ENCODE assay signal across 8 cellular contexts in genomic region chr6:151240036-151240685, GRCh38. TPM values are rescaled to one million over a fixed set of nuclear protein-coding genes. Genes with fewer than 3 reads are reported as not detected.
DNase-seq lines count a peak whose midpoint lies in the region; ATAC-seq, FAIRE-seq and TF ChIP-seq lines count a peak whose summit lies in the region.

No MANE protein-coding gene starts in this region.

- peak overlapping the region in 1 of 2 experiments; percentile 92 for H3K4ac ChIP-seq in mesenchymal stem cell (ENCODE audit: low read depth in 1 of 2, low read length in 2 of 2)

- H3K36me3 Mint-ChIP-seq in IgD-negative memory B cell, result no peaks in the 10 kb centered on the region
- H3K36me3 Mint-ChIP-seq in activated B cell treated with CpG ODN at 0.5 μM for 24 hours (ENCODE audit: low read depth), result no peaks in the 10 kb centered on the region

- H3K4me3 ChIP-seq in endothelial cell of umbilical vein (replicated peaks in 1 of 3; ENCODE audit: insufficient read depth in 1 of 3, low read depth in 1 of 3, low read length in 3 of 3), result peak overlapping the region; percentile 64 to 96 (median 69)
- peak overlapping the region; percentile 89 to 92 for H3K4me3 ChIP-seq in mesenchymal stem cell (ENCODE audit: insufficient read depth in 1 of 2, low read depth in 1 of 2, low read length in 2 of 2)

- H3K27me3 ChIP-seq in endothelial cell of umbilical vein (ENCODE audit: control insufficient read depth in 2 of 2, insufficient read depth in 2 of 2, low read length in 2 of 2), result no peaks in the 10 kb centered on the region
- no peaks in the 10 kb centered on the region for H3K27me3 ChIP-seq in mesenchymal stem cell (ENCODE audit: control insufficient read depth in 1 of 2, insufficient read depth in 1 of 2, low read length in 2 of 2)

- ATAC-seq in activated B cell treated with CpG ODN at 0.5 μM for 24 hours (ENCODE audit: low read depth) (peak; percentile 37), HG03039 (IDR thresholded peaks at IDR 0.05; ENCODE audit: unreplicated experiment) (no peak)

- H4K8ac ChIP-seq in mesenchymal stem cell (ENCODE audit: low read length), result no peak overlapping the region

- DNase-seq in DMS 273 (lab: John Stamatoyannopoulos, UW; ENCODE audit: unreplicated experiment) (peak; percentile 87), activated B cell treated with CpG ODN at 0.5 μM for 24 hours (peak; percentile 18), endothelial cell of umbilical vein (ENCODE audit: low read depth, low spot score) (peak; percentile 73), mesenchymal stem cell (peak; percentile 91), GM19239 (ENCODE audit: insufficient read length, low spot score) (no peak)
- DNase-seq in stimulated activated CD8-positive, alpha-beta memory T cell treated with anti-CD3 and anti-CD28 coated beads, Interleukin-4, amount 100 ng/mL, for 48 hours, result peak; percentile 73

- peak overlapping the region in 1 of 2 experiments; percentile 94 for H2BK12ac ChIP-seq in mesenchymal stem cell (ENCODE audit: low read length in 2 of 2)

- H3K4me3 Mint-ChIP-seq in IgD-negative memory B cell, result peak overlapping the region in 3 of 4 donors; percentile 72 to 91 (median 83)
- peak overlapping the region; percentile 82 for H3K4me3 Mint-ChIP-seq in activated B cell treated with CpG ODN at 0.5 μM for 24 hours

- no peaks in the 10 kb centered on the region for H3K36me3 ChIP-seq in endothelial cell of umbilical vein (ENCODE audit: control insufficient read depth in 2 of 2, extremely low read depth in 1 of 2, insufficient read depth in 2 of 2, low read length in 2 of 2)
- no peaks in the 10 kb centered on the region for H3K36me3 ChIP-seq in mesenchymal stem cell (ENCODE audit: control insufficient read depth in 1 of 2, insufficient read depth in 2 of 2, low read depth in 1 of 2, low read length in 2 of 2)

- intact Hi-C loops in activated B cell treated with CpG ODN at 0.5 μM for 24 hours (cut with micrococcal nuclease) (no loop called here), endothelial cell of umbilical vein (cut with micrococcal nuclease) (loop anchor here (1.0 to 2.0 kb wide), 4 partner anchors 172 to 347 kb away; no protein-coding TSS in a partner anchor)

- H2AFZ ChIP-seq in endothelial cell of umbilical vein (ENCODE audit: low read depth, low read length) (peak overlapping the region; percentile 83), mesenchymal stem cell (ENCODE audit: low read depth, low read length) (peak overlapping the region; percentile 91)

- no peaks in the 10 kb centered on the region for H4K20me1 ChIP-seq in endothelial cell of umbilical vein (replicated peaks; ENCODE audit: control insufficient read depth, extremely low read depth, insufficient read depth, low read length)

- no peak overlapping the region for H3K27ac Mint-ChIP-seq in IgD-negative memory B cell
- H3K27ac Mint-ChIP-seq in activated B cell treated with CpG ODN at 0.5 μM for 24 hours, result no peak overlapping the region

- 0% methylated on average over 31 of the region's 60 CpGs for WGBS in mesenchymal stem cell

- peak overlapping the region in 1 of 2 experiments; percentile 75 for H3K14ac ChIP-seq in mesenchymal stem cell (ENCODE audit: low read length in 2 of 2)

- peaks cover 44% of the 10 kb centered on the region for H3K79me2 ChIP-seq in endothelial cell of umbilical vein (ENCODE audit: control insufficient read depth, insufficient read depth, low read length)

- no peak overlapping the region for H2AK5ac ChIP-seq in mesenchymal stem cell (ENCODE audit: low read length, severe bottlenecking)

- no peak overlapping the region for H4K91ac ChIP-seq in mesenchymal stem cell (ENCODE audit: low read length)

- TF ChIP-seq POLR2A in endothelial cell of umbilical vein (IDR thresholded peaks at IDR 0.05; ENCODE audit: low read depth, low read length), result peak; percentile 79

- H3K9ac ChIP-seq in endothelial cell of umbilical vein (replicated peaks; ENCODE audit: extremely low read depth, insufficient read depth, low read length), result peak overlapping the region; percentile 98
- peak overlapping the region; percentile 86 for H3K9ac ChIP-seq in mesenchymal stem cell (ENCODE audit: low read length)

- H3K27ac ChIP-seq in endothelial cell of umbilical vein (ENCODE audit: insufficient read depth, low read depth, low read length) (peak overlapping the region; percentile 59), mesenchymal stem cell (ENCODE audit: low read length, poor library complexity, severe bottlenecking) (peak overlapping the region; percentile 83)

- POLR2A ChIA-PET in activated B cell treated with CpG ODN at 0.5 μM for 24 hours (lab: Charles Lee), result no interaction called here
- POLR2A ChIA-PET in endothelial cell of umbilical vein (lab: Charles Lee), result interaction anchor here (0.5 to 1.3 kb wide), 6 partner anchors 63 to 358 kb away, joined by 3 to 4 read pairs (median 3); no protein-coding TSS in a partner anchor

- BruUV-seq in endothelial cell of umbilical vein (replicated peaks; lab: Mats Ljungman, UMichigan), result no TSS peak

- H3K9me3 ChIP-seq in endothelial cell of umbilical vein (replicated peaks; ENCODE audit: control insufficient read depth, insufficient read depth, low read length) (no peaks in the 10 kb centered on the region), mesenchymal stem cell (ENCODE audit: control insufficient read depth, low read length) (no peaks in the 10 kb centered on the region)

- H3K4me2 ChIP-seq in endothelial cell of umbilical vein (ENCODE audit: insufficient read depth, low read length), result peak overlapping the region; percentile 63
- peak overlapping the region; percentile 98 for H3K4me2 ChIP-seq in mesenchymal stem cell (ENCODE audit: low read length, poor library complexity, severe bottlenecking)

- peaks cover 0 to 5% (median 2%) of the 10 kb centered on the region in 3 donors for H3K4me1 Mint-ChIP-seq in IgD-negative memory B cell
- H3K4me1 Mint-ChIP-seq in activated B cell treated with CpG ODN at 0.5 μM for 24 hours, result peaks cover 15% of the 10 kb centered on the region

- H3K27me3 Mint-ChIP-seq in IgD-negative memory B cell (peaks cover 57% of the 10 kb centered on the region), activated B cell treated with CpG ODN at 0.5 μM for 24 hours (peaks cover 59% of the 10 kb centered on the region)

- H3K23ac ChIP-seq in mesenchymal stem cell (ENCODE audit: low read length in 2 of 2), result peak overlapping the region in 1 of 2 experiments; percentile 98

- no peak overlapping the region for H2BK5ac ChIP-seq in mesenchymal stem cell (ENCODE audit: low read depth, low read length, poor library complexity, severe bottlenecking)

- H3K79me1 ChIP-seq in mesenchymal stem cell (replicated peaks; ENCODE audit: low read length, poor library complexity, severe bottlenecking), result peaks cover 2% of the 10 kb centered on the region

- peak overlapping the region; percentile 12 to 99 for H3K18ac ChIP-seq in mesenchymal stem cell (ENCODE audit: low read depth in 1 of 2, low read length in 2 of 2)

- CTCF ChIA-PET in activated B cell treated with CpG ODN at 0.5 μM for 24 hours (lab: Charles Lee), result no interaction called here
- CTCF ChIA-PET in endothelial cell of umbilical vein (lab: Charles Lee), result interaction anchor here (0.6 to 3.0 kb wide), 10 partner anchors 8 to 349 kb away, joined by 3 to 50 read pairs (median 3); no protein-coding TSS in a partner anchor

- H2BK15ac ChIP-seq in mesenchymal stem cell (ENCODE audit: low read depth, poor library complexity, severe bottlenecking), result peak overlapping the region; percentile 8

- H3K9me3 Mint-ChIP-seq in IgD-negative memory B cell (peaks cover 0 to 5% (median 0%) of the 10 kb centered on the region in 3 donors), activated B cell treated with CpG ODN at 0.5 μM for 24 hours (no peaks in the 10 kb centered on the region)

- peak overlapping the region; percentile 45 for H2BK120ac ChIP-seq in mesenchymal stem cell (ENCODE audit: low read depth, low read length)

- H3K4me1 ChIP-seq in endothelial cell of umbilical vein (ENCODE audit: control insufficient read depth, extremely low read depth, insufficient read depth, low read length), result peaks cover 30% of the 10 kb centered on the region
- H3K4me1 ChIP-seq in mesenchymal stem cell (ENCODE audit: control insufficient read depth, insufficient read depth, low read depth, low read length), result peaks cover 8% of the 10 kb centered on the region

- no peaks in the 10 kb centered on the region for H3K9me1 ChIP-seq in endothelial cell of umbilical vein (replicated peaks; ENCODE audit: control insufficient read depth, extremely low read depth, insufficient read depth, low read length)

- FAIRE-seq in endothelial cell of umbilical vein (lab: Jason Lieb, UNC) (peak; percentile 77), GM19239 (lab: Jason Lieb, UNC) (no peak)

- dilution Hi-C loops in endothelial cell of umbilical vein (cut with MboI; ENCODE audit: extremely low pct_ligation_motif_present, low sequenced_read_pairs), result no loop called here

- TF ChIP-seq CTCF in activated B cell treated with CpG ODN at 0.5 μM for 24 hours (IDR thresholded peaks at IDR 0.05) (no peak), endothelial cell of umbilical vein (IDR thresholded peaks at IDR 0.05; ENCODE audit: extremely low read depth in 1 of 2, insufficient read depth in 1 of 2, low read depth in 1 of 2, low read length in 2 of 2) (peak in 1 of 2 donors; percentile 17)

TF ChIP-seq in endothelial cell of umbilical vein, 7 proteins besides CTCF, POLR2A, EP300 and RAD21:
- no peak for TF ChIP-seq EZH2 (IDR thresholded peaks at IDR 0.05; ENCODE audit: borderline replicate concordance, low read depth, low read length, severe bottlenecking)
- TF ChIP-seq POLR2AphosphoS5 (IDR thresholded peaks at IDR 0.05; ENCODE audit: insufficient read depth, low read depth, low read length), result peak; percentile 68

RNA-seq across cellular contexts. Expression of gene AKAP12, which starts 0.4 kb away (rescaled TPM):
- polyA plus RNA-seq in IgD-negative memory B cell, result not detected
- 0.29 and 0.69 TPM in 2 replicates for total RNA-seq in activated B cell treated with CpG ODN at 0.5 μM for 24 hours
- 340 and 362 TPM in 2 replicates for total RNA-seq in endothelial cell of umbilical vein
- polyA plus RNA-seq in endothelial cell of umbilical vein, result 36.4 and 46.9 TPM in 2 replicates
- 87.4 and 93.7 TPM in 2 replicates for polyA plus RNA-seq in endothelial cell of umbilical vein (2011; cell fraction: cytosol; rRNA removed)
- polyA plus RNA-seq in endothelial cell of umbilical vein (2011; cell fraction: nucleus; rRNA removed), result 174 and 257 TPM in 2 replicates
- 84.1 and 114 TPM in 2 replicates for polyA plus RNA-seq in endothelial cell of umbilical vein (2012)
- polyA minus RNA-seq in endothelial cell of umbilical vein, result 67.5 and 84.9 TPM in 2 replicates
- 4.9 TPM for polyA minus RNA-seq in endothelial cell of umbilical vein (2011; cell fraction: cytosol; rRNA and poly(A)+ RNA removed)
- polyA minus RNA-seq in endothelial cell of umbilical vein (2011; cell fraction: nucleus; rRNA and poly(A)+ RNA removed), result 67.4 and 81.2 TPM in 2 replicates
- 62.5 TPM for polyA plus RNA-seq in mesenchymal stem cell (2013, experiment 1 of 2)
- 58.1 TPM for polyA plus RNA-seq in mesenchymal stem cell (2013, experiment 2 of 2)

Comparison
In these comparisons a context has a peak if more than half of its experiments do, and no peak if none do; other contexts are left out.
1. RNA of gene AKAP12, which starts 0.4 kb away (total RNA-seq): 340 to 362 TPM in endothelial cell of umbilical vein; 0.29 to 0.69 TPM in activated B cell treated with CpG ODN at 0.5 μM for 24 hours; every median in the first group is over 100 times any median in the second.